Comparison of ENCODE assay signal across 21 cellular contexts in genomic region chr10:3909339-3909738, GRCh38.
"Had no signal": no experiment of that assay in that cellular context is flagged by ENCODE, and none has a peak within 500 bp of the region (broad histone marks: within the 10 kb centered on the region; RNA-seq: fewer than 3 reads in every experiment).

No MANE protein-coding gene starts in this region.

- H3K27me3 ChIP-seq: esophagus squamous epithelium, neural progenitor cell, pancreas, right lobe of liver, spleen, stomach had no signal

- H3K27ac ChIP-seq: epithelial cell of prostate, esophagus squamous epithelium, neural progenitor cell, pancreas, prostate gland, right lobe of liver, spleen, stomach, thoracic aorta had no signal

- H3K4me2 ChIP-seq: neural progenitor cell had no signal

- H3K9ac ChIP-seq: neural progenitor cell had no signal

- H3K4me1 ChIP-seq: pancreas, prostate gland, right lobe of liver had no signal

- DNase-seq: cerebellar nuclear complex; effector memory CD8-positive, alpha-beta T cell; esophagus squamous epithelium; foreskin fibroblast; mammary epithelial cell; occipital lobe; pancreas; retina; right lobe of liver; spleen; stimulated activated CD4-positive, alpha-beta T cell treated with anti-CD3 and anti-CD28 coated beads, Interleukin-15, amount 100 ng/mL, for 24 hours; stimulated activated CD4-positive, alpha-beta T cell treated with anti-CD3 and anti-CD28 coated beads, Interleukin-1b, Interleukin-23, amount 100 ng/mL, for 48 hours; stimulated activated CD4-positive, alpha-beta T cell treated with anti-CD3 and anti-CD28 coated beads, Interleukin-4, amount 100 ng/mL, for 24 hours; stomach; substantia nigra had no signal

- ATAC-seq: effector memory CD8-positive, alpha-beta T cell; natural killer cell treated with Interleukin-12 subunit alpha and Interleukin-12 subunit beta and Interleukin-15 and Interleukin-18, amount 100 ng/mL, for 72 hours; pancreas; right lobe of liver; stimulated activated memory B cell treated with anti-CD40 and anti-IgM and Interleukin-4, amounts not matched to agents 10 μg/mL and 1 μg/mL and 100 μg/mL, for 72 hours had no signal

- H3K4me3 ChIP-seq: esophagus squamous epithelium, neural progenitor cell, pancreas, prostate gland, right lobe of liver, spleen, stomach, thoracic aorta had no signal

- H3K36me3 ChIP-seq: esophagus squamous epithelium, neural progenitor cell, pancreas, prostate gland, right lobe of liver, spleen, stomach, thoracic aorta had no signal

- H2AFZ ChIP-seq: neural progenitor cell had no signal

- H3K9me3 ChIP-seq: esophagus squamous epithelium, pancreas, prostate gland, right lobe of liver, spleen, stomach, thoracic aorta had no signal
